In genomic region chr4:55345980-55346850, GRCh38 we compare ENCODE assay signal across 1 cellular context.
TF ChIP-seq lines count a peak whose summit lies in the region.

Gene SRD5A3 (plus strand): TSS chr4:55346242. CDS start chr4:55346337, 95 bp downstream.

TF ChIP-seq in HepG2, 621 proteins besides CTCF, POLR2A, EP300 and RAD21 (continued from another document and continues in another):
- TF ChIP-seq TFDP2 (CRISPR knock-in tag; IDR thresholded peaks at IDR 0.05): peak; percentile 86
- no peak for TF ChIP-seq RBAK (CRISPR knock-in tag; IDR thresholded peaks at IDR 0.05)
- peak; percentile 91 for TF ChIP-seq TFDP1 (CRISPR knock-in tag; IDR thresholded peaks at IDR 0.05; ENCODE audit: borderline replicate concordance)
- peak; percentile 70; the same call in 1 of the 2 replicates for TF ChIP-seq ZNF235 (CRISPR knock-in tag; IDR thresholded peaks at IDR 0.05; ENCODE audit: borderline replicate concordance)
- TF ChIP-seq PITX1 (CRISPR knock-in tag; IDR thresholded peaks at IDR 0.05): no peak
- no peak for TF ChIP-seq ATF1 (CRISPR knock-in tag; IDR thresholded peaks at IDR 0.05)
- TF ChIP-seq ZNF709 (CRISPR knock-in tag; IDR thresholded peaks at IDR 0.05): peak; percentile 91
- TF ChIP-seq PPARG (CRISPR knock-in tag; conservative IDR thresholded peaks at IDR 0.05): peak; percentile 81; the same call in 1 of the 2 replicates
- TF ChIP-seq ATF7-NPFF (CRISPR knock-in tag; IDR thresholded peaks at IDR 0.05; ENCODE audit: low read depth): peak; percentile 79
- no peak for TF ChIP-seq ZNF672 (CRISPR knock-in tag; IDR thresholded peaks at IDR 0.05)
- peak; percentile 78 for TF ChIP-seq PHF8 (CRISPR knock-in tag; IDR thresholded peaks at IDR 0.05)
- no peak for TF ChIP-seq ZBTB8A (CRISPR knock-in tag; IDR thresholded peaks at IDR 0.05; ENCODE audit: borderline replicate concordance, low read depth)
- TF ChIP-seq GPN1 (CRISPR knock-in tag; IDR thresholded peaks at IDR 0.05; ENCODE audit: borderline replicate concordance): no peak
- peak; percentile 48; the same call in 1 of the 2 replicates for TF ChIP-seq KMT2B (CRISPR knock-in tag; IDR thresholded peaks at IDR 0.05)
- TF ChIP-seq ZHX2 (IDR thresholded peaks at IDR 0.05; ENCODE audit: low read depth): 0 out of 2 replicates have a peak, but pooled peaks have one; percentile 11
- no peak for TF ChIP-seq ZHX2 (CRISPR knock-in tag; IDR thresholded peaks at IDR 0.05; ENCODE audit: borderline replicate concordance)
- TF ChIP-seq MTERF4 (CRISPR knock-in tag; IDR thresholded peaks at IDR 0.05): peak; percentile 83; the same call in 1 of the 2 replicates
- peak; percentile 99 for TF ChIP-seq UBTF (CRISPR knock-in tag; IDR thresholded peaks at IDR 0.05)
- TF ChIP-seq CREB1 (IDR thresholded peaks at IDR 0.05): peak; percentile 25; the same call in 1 of the 2 replicates
- TF ChIP-seq CREB1 (CRISPR knock-in tag; IDR thresholded peaks at IDR 0.05): no peak
- TF ChIP-seq ZNF253 (CRISPR knock-in tag; IDR thresholded peaks at IDR 0.05; ENCODE audit: borderline replicate concordance): peak; percentile 78; the same call in 1 of the 2 replicates
- TF ChIP-seq IKZF5 (CRISPR knock-in tag; IDR thresholded peaks at IDR 0.05): peak; percentile 63; the same call in 1 of the 2 replicates
- no peak for TF ChIP-seq FOXP4 (CRISPR knock-in tag; IDR thresholded peaks at IDR 0.05)
- peak; percentile 34; the same call in 1 of the 2 replicates for TF ChIP-seq PAXIP1 (CRISPR knock-in tag; conservative IDR thresholded peaks at IDR 0.05)
- peak; percentile 80 for TF ChIP-seq CREB3 (CRISPR knock-in tag; IDR thresholded peaks at IDR 0.05)
- TF ChIP-seq PAF1 (CRISPR knock-in tag; IDR thresholded peaks at IDR 0.05): no peak
- no peak for TF ChIP-seq RELA (CRISPR knock-in tag; IDR thresholded peaks at IDR 0.05)
- peak; percentile 94 for TF ChIP-seq ZNF772 (CRISPR knock-in tag; IDR thresholded peaks at IDR 0.05)
- TF ChIP-seq ZNF574 (CRISPR knock-in tag; IDR thresholded peaks at IDR 0.05): peak; percentile 73
- TF ChIP-seq ZNF777 (CRISPR knock-in tag; IDR thresholded peaks at IDR 0.05): peak; percentile 78; the same call in 1 of the 2 replicates
- no peak for TF ChIP-seq ZNF207 (IDR thresholded peaks at IDR 0.05; ENCODE audit: borderline replicate concordance)
- TF ChIP-seq THAP8 (CRISPR knock-in tag; IDR thresholded peaks at IDR 0.05; ENCODE audit: borderline replicate concordance): peak; percentile 93
- TF ChIP-seq ZNF136 (CRISPR knock-in tag; IDR thresholded peaks at IDR 0.05; ENCODE audit: low read depth): no peak
